ENCODE assay signal across 2 cellular contexts in genomic region chr5:118993118-118993517, GRCh38. TPM values are rescaled to one million over a fixed set of nuclear protein-coding genes. Genes with fewer than 3 reads are reported as not detected.
DNase-seq lines count a peak whose midpoint lies in the region; ATAC-seq, FAIRE-seq and TF ChIP-seq lines count a peak whose summit lies in the region.
"Not testable (repeated sequence)": the region's sequence is repeated elsewhere in the genome, so short reads cannot be mapped to it uniquely, and the experiment has no call there.

No MANE protein-coding gene starts in this region.

- POLR2A ChIA-PET in HEK293 (lab: Yijun Ruan, JAX); K562 (lab: Yijun Ruan, JAX): not testable (repeated sequence)

- in situ Hi-C loops in K562 (cut with MboI): loop anchor here (25.0 kb wide), 1 partner anchor 744 kb away; no protein-coding TSS in a partner anchor

- not testable (repeated sequence) for H3K27me3 ChIP-seq in K562 (ENCODE audit: control insufficient read depth in 2 of 2, insufficient read depth in 2 of 2, low read length in 2 of 2)

- H4K20me1 ChIP-seq in K562 (replicated peaks; ENCODE audit: control insufficient read depth, insufficient read depth, low read length): not testable (repeated sequence)

- TF ChIP-seq CTCF in HEK293 (tag by site-specific recombination; IDR thresholded peaks at IDR 0.05); K562 (IDR thresholded peaks at IDR 0.05 in 2 of 3, conservative IDR thresholded peaks at IDR 0.05 in 1 of 3; ENCODE audit: insufficient read depth in 2 of 3, low read depth in 1 of 3, low read length in 3 of 3): not testable (repeated sequence)

- not testable (repeated sequence) for H3K9me3 ChIP-seq in HEK293 (ENCODE audit: control insufficient read depth, insufficient read depth, low read depth, low read length); K562 (replicated peaks; ENCODE audit: control insufficient read depth, insufficient read depth, low read depth, low read length)

- H3K79me2 ChIP-seq in K562 (ENCODE audit: control insufficient read depth, insufficient read depth, low read length): not testable (repeated sequence)

- not testable (repeated sequence) for H3K36me3 ChIP-seq in HEK293 (ENCODE audit: control insufficient read depth in 2 of 2, insufficient read depth in 1 of 2, low read length in 2 of 2); K562 (ENCODE audit: control insufficient read depth, insufficient read depth, low read length)

- not testable (repeated sequence) for H3K4me3 ChIP-seq in HEK293 (ENCODE audit: low read depth, low read length); K562

- H3K4me1 ChIP-seq in HEK293 (ENCODE audit: control insufficient read depth, insufficient read depth, low read length): not testable (repeated sequence)
- H3K4me1 ChIP-seq in K562 (replicated peaks in 1 of 2; ENCODE audit: control insufficient read depth in 2 of 2, insufficient read depth in 2 of 2, low read length in 2 of 2): peaks cover 10 to 22% of the 10 kb centered on the region in 2 experiments; a peak in 4 of 5 replicates

- FAIRE-seq in K562 (lab: Jason Lieb, UNC): not testable (repeated sequence)

- H3K4me2 ChIP-seq in K562 (ENCODE audit: insufficient read depth, low read length): not testable (repeated sequence)

- not testable (repeated sequence) for TF ChIP-seq POLR2A in K562 (conservative IDR thresholded peaks at IDR 0.05)

- not testable (repeated sequence) for H3K27ac ChIP-seq in HEK293 (ENCODE audit: extremely low read depth, low read depth, low read length); K562 (ENCODE audit: extremely low read depth, low read depth, low read length)

- H2AFZ ChIP-seq in K562 (ENCODE audit: low read depth, low read length): not testable (repeated sequence)

- TF ChIP-seq RAD21 in K562 (CRISPR knock-in tag; conservative IDR thresholded peaks at IDR 0.05 in 1 of 2, IDR thresholded peaks at IDR 0.05 in 1 of 2): not testable (repeated sequence)

- not testable (repeated sequence) for H3K9ac ChIP-seq in K562 (ENCODE audit: insufficient read depth in 1 of 2, low read depth in 2 of 2, low read length in 2 of 2)

- H3K9me1 ChIP-seq in K562 (ENCODE audit: control insufficient read depth, insufficient read depth, low read length): not testable (repeated sequence)

- not testable (repeated sequence) for BruUV-seq in K562 (replicated peaks; lab: Mats Ljungman, UMichigan)

- CTCF ChIA-PET in HEK293 (lab: Yijun Ruan, JAX); K562 (lab: Yijun Ruan, JAX; ENCODE audit: low intra/inter-chr PET ratio): not testable (repeated sequence)

- intact Hi-C loops in K562 (cut with micrococcal nuclease): not testable (repeated sequence)

- not testable (repeated sequence) for ATAC-seq in K562

- not testable (repeated sequence) for TF ChIP-seq EP300 in K562 (IDR thresholded peaks at IDR 0.05; ENCODE audit: low read length)

- not testable (repeated sequence) for DNase-seq in K562 (ENCODE audit: extremely low read depth in 1 of 4, low spot score in 3 of 4)

TF ChIP-seq in HEK293, 187 proteins besides CTCF, POLR2A, EP300 and RAD21:
- peak; percentile 52; the same call in 1 of the 2 replicates for TF ChIP-seq ZNF280D (tag by site-specific recombination; IDR thresholded peaks at IDR 0.05)
TF ChIP-seq in HEK293: peak in this region for 1; not testable (repeated sequence) for 186.

TF ChIP-seq in K562, 482 proteins besides CTCF, POLR2A, EP300 and RAD21:
- TF ChIP-seq BCOR (IDR thresholded peaks at IDR 0.05): peak; percentile 79
- TF ChIP-seq TRIM28 (IDR thresholded peaks at IDR 0.05): 0 out of 2 replicates have a peak, but pooled peaks have one; percentile 60
- TF ChIP-seq KDM1A (IDR thresholded peaks at IDR 0.05): 0 out of 4 replicates have a peak, but pooled peaks of 1 of the 2 experiments have one; percentile 31

RNA-seq across cellular contexts. Expression of gene DTWD2, which starts 4.8 kb away (rescaled TPM):
- total RNA-seq in K562 (2011; cell fraction: chromatin; rRNA removed; ENCODE audit: low replicate concordance): 1.4 and 1.7 TPM in 2 replicates
- total RNA-seq in K562 (2011; cell fraction: nucleolus; rRNA removed): 1.2 and 1.7 TPM in 2 replicates
- 1.7 and 2.4 TPM in 2 replicates for total RNA-seq in K562 (2011; cell fraction: nucleoplasm; rRNA removed)
- total RNA-seq in K562 (2014; rRNA removed) (7.4 and 10.8 TPM in 2 replicates), K562 (2014; rRNA removed; fragmentation: Illumina TruSeq; extraction: Trizol) (4.9 and 5.4 TPM in 2 replicates), K562 (2015; rRNA removed; fragmentation: Illumina TruSeq; extraction: Trizol) (4.9 TPM in 2 replicates), K562 (2021) (5.5 TPM in 2 replicates)
- polyA plus RNA-seq in K562 (2011; rRNA removed) (2.2 and 3.1 TPM in 2 replicates), K562 (2014; fragmentation: Illumina TruSeq; extraction: Trizol) (3.1 and 3.7 TPM in 2 replicates), K562 (2014; fragmentation: Nextera tagmentation; extraction: Ambion mirVana) (1 to 10 TPM in 1 of 2 experiments, under 1 TPM in 1; 0.99 to 1.1 TPM), K562 (2014; rRNA removed) (3.2 and 4.1 TPM in 2 replicates)
- 2.9 and 3.5 TPM in 2 replicates for polyA plus RNA-seq in K562 (2011; cell fraction: cytosol; rRNA removed)
- 1.6 and 1.9 TPM in 2 replicates for polyA plus RNA-seq in K562 (2011; cell fraction: nucleus; rRNA removed)
- polyA plus RNA-seq in K562 (2012): 3.0 and 20.2 TPM in 2 replicates
- polyA minus RNA-seq in K562 (2011; rRNA and poly(A)+ RNA removed): 2.8 and 3.6 TPM in 2 replicates
- 3.0 and 5.0 TPM in 2 replicates for polyA minus RNA-seq in K562 (2011; cell fraction: cytosol; rRNA and poly(A)+ RNA removed)
- 1.9 and 2.4 TPM in 2 replicates for polyA minus RNA-seq in K562 (2011; cell fraction: nucleus; rRNA and poly(A)+ RNA removed)
